9 cellular contexts compared by ENCODE assay signal in genomic region chr1:172976222-172977041, GRCh38.
DNase-seq lines count a peak whose midpoint lies in the region; ATAC-seq, FAIRE-seq and TF ChIP-seq lines count a peak whose summit lies in the region.
"Had no signal": no experiment of that assay in that cellular context is flagged by ENCODE, and none has a peak within 500 bp of the region (broad histone marks: within the 10 kb centered on the region; RNA-seq: fewer than 3 reads in every experiment).

No MANE protein-coding gene starts in this region.

- H3K36me3 ChIP-seq in kidney (ENCODE audit: control insufficient read depth in 1 of 2, insufficient read depth in 2 of 2, low read length in 2 of 2) = no peaks in the 10 kb centered on the region

- intact Hi-C loops in kidney (cut with DNase I) = no loop called here

- peak overlapping the region in 1 of 2 donors; percentile 44 for H3K9ac ChIP-seq in kidney (ENCODE audit: low read length in 2 of 2)
- H3K9ac ChIP-seq: KMS-11 had no signal

- no peak for TF ChIP-seq CTCF in kidney (IDR thresholded peaks at IDR 0.05; ENCODE audit: borderline replicate concordance, extremely low read depth, insufficient read depth)

- FAIRE-seq in kidney (lab: Jason Lieb, UNC) = peak; percentile 85

- peak; percentile 36 for DNase-seq in HPDE6-E6E7 (ENCODE audit: extremely low spot score)
- peak; percentile 93 for DNase-seq in astrocyte of the hippocampus (ENCODE audit: low read depth, low spot score)
- DNase-seq in kidney = no peak
- peak; percentile 94 for DNase-seq in stromal cell of bone marrow (ENCODE audit: low read depth)
- no peak for DNase-seq in midbrain (lab: John Stamatoyannopoulos, UW)
- DNase-seq in occipital lobe (lab: John Stamatoyannopoulos, UW) = no peak
- DNase-seq: NCI-H526 treated with DMSO at 0.1 percent for 48 hours had no signal

- ATAC-seq in HG03469 (IDR thresholded peaks at IDR 0.05; ENCODE audit: unreplicated experiment) = no peak

- no peaks in the 10 kb centered on the region for H3K9me3 ChIP-seq in kidney (ENCODE audit: control insufficient read depth in 1 of 2, low read length in 2 of 2)

- H3K27ac ChIP-seq in kidney (ENCODE audit: low read depth in 2 of 2, low read length in 2 of 2) = peak overlapping the region; percentile 79 to 83
- H3K27ac ChIP-seq: KMS-11 had no signal

- peaks cover 0 to 15% of the 10 kb centered on the region in 2 donors for H3K4me1 ChIP-seq in kidney (ENCODE audit: control insufficient read depth in 1 of 2, insufficient read depth in 1 of 2, low read depth in 1 of 2, low read length in 2 of 2)

- no peak overlapping the region for H3K4me3 ChIP-seq in kidney (ENCODE audit: low read length in 2 of 2)

Comparison
In these comparisons a context has a peak if more than half of its experiments do, and no peak if none do; other contexts are left out.
1. DNase-seq: peak in HPDE6-E6E7 (single experiment), astrocyte of the hippocampus (single experiment) and stromal cell of bone marrow (single experiment); none in kidney (single experiment), midbrain (single experiment) and occipital lobe (single experiment).